8 cellular contexts compared by ENCODE assay signal in the genomic region with DNA sequence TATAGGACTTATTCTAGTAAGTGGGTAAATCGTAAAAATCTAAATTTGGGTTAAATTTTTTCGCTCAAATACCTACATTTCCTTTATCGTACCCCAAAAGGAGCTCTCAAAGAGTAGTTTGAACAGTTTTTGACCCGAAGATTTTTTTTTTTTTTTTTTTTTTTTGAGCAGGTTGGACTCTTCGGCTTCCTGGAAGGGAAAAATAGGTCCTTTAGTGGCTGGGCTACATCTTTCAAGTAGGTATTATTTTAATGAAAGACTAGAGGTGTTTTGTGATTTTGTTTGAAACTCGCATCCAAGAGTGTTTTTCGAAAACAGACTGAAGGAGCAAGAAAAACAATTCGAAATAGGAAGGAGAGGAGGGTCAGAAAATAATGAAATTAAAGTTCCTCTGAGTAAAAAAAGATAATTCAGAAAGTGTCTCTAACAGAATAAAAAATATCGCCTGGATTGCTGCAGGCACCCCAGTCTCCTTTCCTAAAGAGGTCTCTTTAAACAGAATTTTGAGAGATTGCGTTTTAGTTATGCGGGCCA. TPM values are rescaled to one million over a fixed set of nuclear protein-coding genes. Genes with fewer than 3 reads are reported as not detected.
A peak's percentile ranks its signal among the peaks of the same experiment; 100 is the strongest.
DNase-seq lines count a peak whose midpoint lies in the region; ATAC-seq, FAIRE-seq and TF ChIP-seq lines count a peak whose summit lies in the region.

No MANE protein-coding gene starts in this region.

- peak overlapping the region; percentile 57 for H3K4me3 ChIP-seq in K562

- peak overlapping the region; percentile 80 for H3K4me2 ChIP-seq in K562 (ENCODE audit: insufficient read depth, low read length)

- peak overlapping the region; percentile 89 to 98 (median 94) for H3K27ac Mint-ChIP-seq in CD14-positive monocyte
- H3K27ac Mint-ChIP-seq in IgD-negative memory B cell, result peak overlapping the region; percentile 96 to 100 (median 98)

- H3K36me3 ChIP-seq in K562 (ENCODE audit: control insufficient read depth, insufficient read depth, low read length), result peaks cover 38% of the 10 kb centered on the region

- H2AFZ ChIP-seq in K562 (ENCODE audit: low read depth, low read length), result peak overlapping the region; percentile 68; the same call in 1 of the 2 replicates

- peaks cover 8 to 18% of the 10 kb centered on the region in 2 experiments; a peak in 2 of 5 replicates for H3K4me1 ChIP-seq in K562 (replicated peaks in 1 of 2; ENCODE audit: control insufficient read depth in 2 of 2, insufficient read depth in 2 of 2, low read length in 2 of 2)

- no peaks in the 10 kb centered on the region for H3K9me1 ChIP-seq in K562 (ENCODE audit: control insufficient read depth, insufficient read depth, low read length)

- TF ChIP-seq CTCF in CD14-positive monocyte (IDR thresholded peaks at IDR 0.05) (no peak), K562 (IDR thresholded peaks at IDR 0.05 in 2 of 3, conservative IDR thresholded peaks at IDR 0.05 in 1 of 3; ENCODE audit: insufficient read depth in 2 of 3, low read depth in 1 of 3, low read length in 3 of 3) (no peak)

- TF ChIP-seq POLR2A in K562 (conservative IDR thresholded peaks at IDR 0.05), result no peak

- TF ChIP-seq RAD21 in K562 (CRISPR knock-in tag; conservative IDR thresholded peaks at IDR 0.05 in 1 of 2, IDR thresholded peaks at IDR 0.05 in 1 of 2), result no peak

- POLR2A ChIA-PET in K562 (lab: Yijun Ruan, JAX), result interaction anchor here (0.6 to 1.7 kb wide), 3 partner anchors 33 to 614 kb away, joined by 3 to 4 read pairs (median 3); partner anchors contain the start of gene BORCS5

- H3K4me3 Mint-ChIP-seq in CD14-positive monocyte (peak overlapping the region; percentile 95 to 97), IgD-negative memory B cell (peak overlapping the region; percentile 93 to 99 (median 97))

- H3K27ac ChIP-seq in K562 (ENCODE audit: extremely low read depth, low read depth, low read length), result peak overlapping the region; percentile 97

- BruUV-seq in K562 (replicated peaks; lab: Mats Ljungman, UMichigan), result no TSS peak

- no peaks in the 10 kb centered on the region for H4K20me1 ChIP-seq in K562 (replicated peaks; ENCODE audit: control insufficient read depth, insufficient read depth, low read length)

- H3K9me3 ChIP-seq in K562 (replicated peaks; ENCODE audit: control insufficient read depth, insufficient read depth, low read depth, low read length), result no peaks in the 10 kb centered on the region

- ATAC-seq in K562 (no peak), HG02885 (IDR thresholded peaks at IDR 0.05; ENCODE audit: poor library complexity, unreplicated experiment) (no peak), HG03520 (IDR thresholded peaks at IDR 0.05; ENCODE audit: unreplicated experiment) (no peak), GM21367 (IDR thresholded peaks at IDR 0.05; ENCODE audit: unreplicated experiment) (no peak)

- intact Hi-C loops in CD14-positive monocyte (cut with micrococcal nuclease) (loop anchor here (5.0 to 10.0 kb wide), 2 partner anchors 111 to 368 kb away; partner anchors contain the start of genes BORCS5 (in 1 of the 2), CREBL2 (in 1 of the 2) and MANSC1 (in 1 of the 2)), K562 (cut with micrococcal nuclease) (no loop called here)

- no peak for FAIRE-seq in K562 (lab: Jason Lieb, UNC)

- CTCF ChIA-PET in K562 (lab: Yijun Ruan, JAX; ENCODE audit: low intra/inter-chr PET ratio), result no interaction called here

- peaks cover 88% of the 10 kb centered on the region for H3K79me2 ChIP-seq in K562 (ENCODE audit: control insufficient read depth, insufficient read depth, low read length)

- in situ Hi-C loops in K562 (cut with MboI), result loop anchor here (25.0 kb wide), 1 partner anchor 1161 kb away; no protein-coding TSS in a partner anchor

- peaks cover 0 to 3% (median 0%) of the 10 kb centered on the region in 7 donors for H3K9me3 Mint-ChIP-seq in CD14-positive monocyte
- no peaks in the 10 kb centered on the region for H3K9me3 Mint-ChIP-seq in IgD-negative memory B cell

- H3K36me3 Mint-ChIP-seq in CD14-positive monocyte, result peaks cover 41 to 42% of the 10 kb centered on the region in 2 donors
- peaks cover 19% of the 10 kb centered on the region for H3K36me3 Mint-ChIP-seq in IgD-negative memory B cell

- no peaks in the 10 kb centered on the region for H3K27me3 ChIP-seq in K562 (ENCODE audit: control insufficient read depth in 2 of 2, insufficient read depth in 2 of 2, low read length in 2 of 2)

- WGBS in K562 (ENCODE audit: insufficient coverage, low coverage, missing lambda C conversion rate), result 0% methylated on average over 11 of the region's 11 CpGs

- TF ChIP-seq EP300 in K562 (IDR thresholded peaks at IDR 0.05; ENCODE audit: low read length), result no peak

- peak overlapping the region; percentile 94 to 98 for H3K9ac ChIP-seq in K562 (ENCODE audit: insufficient read depth in 1 of 2, low read depth in 2 of 2, low read length in 2 of 2)

- H3K27me3 Mint-ChIP-seq in CD14-positive monocyte (ENCODE audit: low read depth in 3 of 3), result peaks cover 0 to 6% (median 0%) of the 10 kb centered on the region in 3 donors
- H3K27me3 Mint-ChIP-seq in IgD-negative memory B cell, result no peaks in the 10 kb centered on the region

- DNase-seq in CD14-positive monocyte (ENCODE audit: low spot score) (no peak), K562 (ENCODE audit: extremely low read depth in 1 of 4, low spot score in 3 of 4) (no peak), lung microvascular endothelial cell (ENCODE audit: low read depth in 2 of 2) (peak; percentile 36 to 37), hypothalamus (lab: John Stamatoyannopoulos, UW) (no peak)

- H3K4me1 Mint-ChIP-seq in CD14-positive monocyte (peaks cover 46% of the 10 kb centered on the region), IgD-negative memory B cell (peaks cover 28 to 42% (median 33%) of the 10 kb centered on the region in 3 donors)

TF ChIP-seq in K562, 482 proteins besides CTCF, POLR2A, EP300 and RAD21 (continues in another document):
- TF ChIP-seq RHOXF2B (CRISPR knock-in tag; conservative IDR thresholded peaks at IDR 0.05), result no peak

RNA-seq across cellular contexts. Expression of gene CDKN1B, which starts 6.0 kb away (rescaled TPM):
- 1 to 10 TPM; 9.2 to 9.5 TPM for polyA plus RNA-seq in CD14-positive monocyte
- polyA plus RNA-seq in IgD-negative memory B cell, result 12.5 TPM
- 6.1 and 9.5 TPM in 2 replicates for total RNA-seq in K562 (2011; cell fraction: chromatin; rRNA removed; ENCODE audit: low replicate concordance)
- 15.8 and 17.9 TPM in 2 replicates for total RNA-seq in K562 (2011; cell fraction: nucleolus; rRNA removed)
- 8.5 and 10.2 TPM in 2 replicates for total RNA-seq in K562 (2011; cell fraction: nucleoplasm; rRNA removed)
- 32.0 and 35.2 TPM in 2 replicates for total RNA-seq in K562 (2014; rRNA removed)
- total RNA-seq in K562 (2014; rRNA removed; fragmentation: Illumina TruSeq; extraction: Trizol), result 13.5 and 16.0 TPM in 2 replicates
- total RNA-seq in K562 (2015; rRNA removed; fragmentation: Illumina TruSeq; extraction: Trizol), result 16.8 and 18.6 TPM in 2 replicates
- 23.9 and 27.3 TPM in 2 replicates for total RNA-seq in K562 (2021)
- 12.9 and 13.7 TPM in 2 replicates for polyA plus RNA-seq in K562 (2011; rRNA removed)
- polyA plus RNA-seq in K562 (2011; cell fraction: cytosol; rRNA removed), result 5.9 and 6.8 TPM in 2 replicates
- polyA plus RNA-seq in K562 (2011; cell fraction: nucleus; rRNA removed), result 10.1 and 11.6 TPM in 2 replicates
- polyA plus RNA-seq in K562 (2012), result 22.9 and 24.9 TPM in 2 replicates
- 15.5 and 17.5 TPM in 2 replicates for polyA plus RNA-seq in K562 (2014; fragmentation: Illumina TruSeq; extraction: Trizol)
- polyA plus RNA-seq in K562 (2014; fragmentation: Nextera tagmentation; extraction: Ambion mirVana), result 1 to 10 TPM; 2.6 to 3.0 TPM
- polyA plus RNA-seq in K562 (2014; rRNA removed), result 21.0 and 21.9 TPM in 2 replicates
- polyA minus RNA-seq in K562 (2011; rRNA and poly(A)+ RNA removed), result 8.8 and 9.9 TPM in 2 replicates
- polyA minus RNA-seq in K562 (2011; cell fraction: cytosol; rRNA and poly(A)+ RNA removed), result 5.1 and 8.9 TPM in 2 replicates
- 13.9 and 27.3 TPM in 2 replicates for polyA minus RNA-seq in K562 (2011; cell fraction: nucleus; rRNA and poly(A)+ RNA removed)
- 55.1 and 78.2 TPM in 2 replicates for total RNA-seq in lung microvascular endothelial cell

RNA-seq across cellular contexts. Expression of gene GPR19, which starts 27.2 kb away (rescaled TPM):
- not detected for polyA plus RNA-seq in CD14-positive monocyte
- polyA plus RNA-seq in IgD-negative memory B cell, result 0.36 TPM
- total RNA-seq in K562 (2011; cell fraction: chromatin; rRNA removed; ENCODE audit: low replicate concordance), result 0.65 and 0.70 TPM in 2 replicates
- total RNA-seq in K562 (2011; cell fraction: nucleolus; rRNA removed), result 0.53 TPM in 1 of 2 replicates, not detected in the other
- 0.44 and 0.53 TPM in 2 replicates for total RNA-seq in K562 (2011; cell fraction: nucleoplasm; rRNA removed)
- 0.08 TPM in 1 of 2 replicates, not detected in the other for total RNA-seq in K562 (2014; rRNA removed)
- 0.73 and 0.76 TPM in 2 replicates for total RNA-seq in K562 (2014; rRNA removed; fragmentation: Illumina TruSeq; extraction: Trizol)
- 0.15 and 0.22 TPM in 2 replicates for total RNA-seq in K562 (2015; rRNA removed; fragmentation: Illumina TruSeq; extraction: Trizol)
- total RNA-seq in K562 (2021), result 0.35 TPM in 1 of 2 replicates, not detected in the other
- polyA plus RNA-seq in K562 (2011; rRNA removed), result 0.35 and 0.40 TPM in 2 replicates
- 0.07 and 0.46 TPM in 2 replicates for polyA plus RNA-seq in K562 (2011; cell fraction: cytosol; rRNA removed)
- polyA plus RNA-seq in K562 (2011; cell fraction: nucleus; rRNA removed), result 0.63 and 0.65 TPM in 2 replicates
- 0.16 and 0.44 TPM in 2 replicates for polyA plus RNA-seq in K562 (2012)
- polyA plus RNA-seq in K562 (2014; fragmentation: Illumina TruSeq; extraction: Trizol), result 0.40 and 0.62 TPM in 2 replicates
- polyA plus RNA-seq in K562 (2014; fragmentation: Nextera tagmentation; extraction: Ambion mirVana), result under 1 TPM; 0.22 to 0.35 TPM
- 0.24 TPM in 1 of 2 replicates, not detected in the other for polyA plus RNA-seq in K562 (2014; rRNA removed)
- 0.72 TPM in 1 of 2 replicates, not detected in the other for polyA minus RNA-seq in K562 (2011; rRNA and poly(A)+ RNA removed)
- not detected in 2 replicates for polyA minus RNA-seq in K562 (2011; cell fraction: cytosol; rRNA and poly(A)+ RNA removed)
- polyA minus RNA-seq in K562 (2011; cell fraction: nucleus; rRNA and poly(A)+ RNA removed), result 0.78 TPM in 1 of 2 replicates, not detected in the other
- under 0.01 and 0.20 TPM in 2 replicates for total RNA-seq in lung microvascular endothelial cell

Comparison
In these comparisons a context has a peak if more than half of its experiments do, and no peak if none do; other contexts are left out.
1. DNase-seq: peak in lung microvascular endothelial cell (2 of 2); none in CD14-positive monocyte (single experiment), K562 (0 of 4) and hypothalamus (0 of 51).